In the genomic region with DNA sequence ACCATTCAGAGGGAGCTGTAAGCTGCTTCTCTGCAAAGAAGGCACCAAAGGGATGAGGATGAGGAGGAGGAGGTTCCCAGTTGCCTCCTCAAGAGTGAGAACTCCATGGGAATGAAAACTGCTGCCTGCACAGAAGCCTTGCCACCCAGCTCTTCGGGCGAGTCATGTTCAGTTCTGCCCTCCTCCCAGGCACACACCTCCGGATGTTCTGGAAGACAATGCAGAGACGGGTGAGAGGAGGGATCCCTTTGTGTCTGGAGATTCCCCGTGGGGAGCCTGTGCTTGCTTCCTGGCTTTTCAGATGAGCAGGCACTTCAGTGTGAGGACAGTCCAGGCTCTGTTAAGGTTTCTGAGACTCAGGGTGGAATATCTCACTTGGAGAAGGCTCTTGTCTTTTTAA, we compare ENCODE assay signal across 13 cellular contexts.
A peak's percentile ranks its signal among the peaks of the same experiment; 100 is the strongest.
DNase-seq lines count a peak whose midpoint lies in the region; ATAC-seq, FAIRE-seq and TF ChIP-seq lines count a peak whose summit lies in the region.
"Had no signal": no experiment of that assay in that cellular context is flagged by ENCODE, and none has a peak within 500 bp of the region (broad histone marks: within the 10 kb centered on the region; RNA-seq: fewer than 3 reads in every experiment).

No MANE protein-coding gene starts in this region.

- no peaks in the 10 kb centered on the region for H3K9me3 ChIP-seq in trophoblast cell (ENCODE audit: insufficient read depth, low read depth, low read length)
- H3K9me3 ChIP-seq in pancreas: no peaks in the 10 kb centered on the region

- FAIRE-seq in RCC 7860 (lab: Jason Lieb, UNC) (no peak), pancreas (lab: Jason Lieb, UNC) (no peak)
- FAIRE-seq: frontal cortex had no signal

- peak overlapping the region; percentile 20 for H4K91ac ChIP-seq in trophoblast cell (ENCODE audit: low read depth, low read length)

- H3K36me3 ChIP-seq in trophoblast cell (ENCODE audit: control insufficient read depth in 1 of 2, insufficient read depth in 2 of 2, low read length in 2 of 2) (no peaks in the 10 kb centered on the region), pancreas (no peaks in the 10 kb centered on the region)

- H3K4me3 ChIP-seq in trophoblast cell (ENCODE audit: low read depth, low read length): no peak overlapping the region
- H3K4me3 ChIP-seq in pancreas: no peak overlapping the region

- H3K27me3 ChIP-seq in trophoblast cell (ENCODE audit: insufficient read depth, low read length): no peaks in the 10 kb centered on the region
- no peaks in the 10 kb centered on the region for H3K27me3 ChIP-seq in pancreas

- no peak overlapping the region for H3K4me2 ChIP-seq in trophoblast cell (ENCODE audit: low read length)

- H3K23ac ChIP-seq in trophoblast cell (ENCODE audit: low read length): no peak overlapping the region

- no peak overlapping the region for H4K8ac ChIP-seq in trophoblast cell (ENCODE audit: low read depth, low read length)

- H2BK120ac ChIP-seq in trophoblast cell (ENCODE audit: insufficient read depth, low read length, poor library complexity): no peak overlapping the region

- DNase-seq in HT1080 (ENCODE audit: low read depth) (peak; percentile 40), RCC 7860 (ENCODE audit: low spot score) (peak; percentile 54), trophoblast cell (no peak), GDM1 (lab: John Stamatoyannopoulos, UW) (no peak), pancreas (no peak), NCI-H2227 treated with DMSO at 0.1 percent for 48 hours (lab: John Stamatoyannopoulos, UW) (no peak)
- DNase-seq: NCI-H1436, NCI-H774 had no signal

- no peak overlapping the region for H2AK5ac ChIP-seq in trophoblast cell (ENCODE audit: low read length)

- no peak for TF ChIP-seq CTCF in pancreas (IDR thresholded peaks at IDR 0.05)

- intact Hi-C loops in pancreas (cut with DNase I): no loop called here

- H3K4me1 ChIP-seq in trophoblast cell (ENCODE audit: control insufficient read depth in 1 of 2, insufficient read depth in 2 of 2, low read length in 2 of 2) (peaks cover 0 to 15% of the 10 kb centered on the region in 2 experiments), pancreas (no peaks in the 10 kb centered on the region)
- H3K4me1 ChIP-seq: parathyroid adenoma had no signal

- H3K18ac ChIP-seq in trophoblast cell (ENCODE audit: low read length): no peak overlapping the region

- H2BK5ac ChIP-seq in trophoblast cell (ENCODE audit: low read depth, low read length, poor library complexity): no peak overlapping the region

- H4K12ac ChIP-seq in trophoblast cell (ENCODE audit: low read depth, low read length): no peak overlapping the region

- H3K27ac ChIP-seq in trophoblast cell (ENCODE audit: low read depth, low read length) (no peak overlapping the region), pancreas (no peak overlapping the region)
- H3K27ac ChIP-seq: parathyroid adenoma, RWPE1 had no signal

- H2BK12ac ChIP-seq in trophoblast cell (ENCODE audit: low read length): no peak overlapping the region

- H3K79me2 ChIP-seq in trophoblast cell (ENCODE audit: control insufficient read depth, insufficient read depth, low read length, poor library complexity): no peaks in the 10 kb centered on the region
- H3K79me2 ChIP-seq: parathyroid adenoma had no signal

- H3K9ac ChIP-seq in trophoblast cell (ENCODE audit: low read length): no peak overlapping the region
- H3K9ac ChIP-seq: parathyroid adenoma had no signal

- ATAC-seq in esophagus mucosa: peak; percentile 33
- ATAC-seq in pancreas: no peak
- no peak for ATAC-seq in HG03439 (IDR thresholded peaks at IDR 0.05; ENCODE audit: unreplicated experiment)

- no CpG with 5 or more reads among the region's 5 CpGs for WGBS in trophoblast cell (ENCODE audit: extremely low coverage, insufficient coverage, insufficient read length)
- 66 to 73% methylated on average over 5 of the region's 5 CpGs for WGBS in pancreas, 2 donors

- H3K4ac ChIP-seq in trophoblast cell (ENCODE audit: low read depth, low read length): no peak overlapping the region

- H2AFZ ChIP-seq in trophoblast cell (ENCODE audit: insufficient read depth, low read length, poor library complexity): no peak overlapping the region
- H2AFZ ChIP-seq: parathyroid adenoma had no signal

- H3K14ac ChIP-seq in trophoblast cell (ENCODE audit: low read length): no peak overlapping the region

- peaks cover 2% of the 10 kb centered on the region for H3K79me1 ChIP-seq in trophoblast cell (ENCODE audit: low read length)

Comparison
In these comparisons a context has a peak if more than half of its experiments do, and no peak if none do; other contexts are left out.
1. DNase-seq: peak in HT1080 (single experiment) and RCC 7860 (single experiment); none in trophoblast cell (0 of 2), GDM1 (single experiment), pancreas (0 of 6) and NCI-H2227 treated with DMSO at 0.1 percent for 48 hours (single experiment).